ENCODE assay signal across 1 cellular context in genomic region chr7:75611557-75612178, GRCh38.
TF ChIP-seq lines count a peak whose summit lies in the region.

No MANE protein-coding gene starts in this region.

TF ChIP-seq in HepG2, 621 proteins besides CTCF, POLR2A, EP300 and RAD21 (continued from another document and continues in another):
- TF ChIP-seq ZMYM2 (CRISPR knock-in tag; IDR thresholded peaks at IDR 0.05) (peak; percentile 30; the same call in 1 of the 2 replicates), MYNN (CRISPR knock-in tag; IDR thresholded peaks at IDR 0.05; ENCODE audit: low read depth) (no peak), RXRB (CRISPR knock-in tag; IDR thresholded peaks at IDR 0.05; ENCODE audit: borderline replicate concordance) (peak; percentile 25; the same call in 1 of the 2 replicates), PBX2 (CRISPR knock-in tag; IDR thresholded peaks at IDR 0.05) (no peak), MYPOP (CRISPR knock-in tag; IDR thresholded peaks at IDR 0.05) (no peak), SP5 (CRISPR knock-in tag; IDR thresholded peaks at IDR 0.05; ENCODE audit: borderline replicate concordance, low read depth) (0 out of 2 replicates have a peak, but pooled peaks have one; percentile 14), NFKB2 (CRISPR knock-in tag; IDR thresholded peaks at IDR 0.05; ENCODE audit: borderline replicate concordance) (peak; percentile 65; the same call in 1 of the 2 replicates), NFAT5 (CRISPR knock-in tag; IDR thresholded peaks at IDR 0.05) (no peak), DNMT3B (CRISPR knock-in tag; conservative IDR thresholded peaks at IDR 0.05) (no peak), FLYWCH1 (CRISPR knock-in tag; IDR thresholded peaks at IDR 0.05) (no peak), ATRX (CRISPR knock-in tag; IDR thresholded peaks at IDR 0.05; ENCODE audit: borderline replicate concordance) (no peak), TFAP4 (IDR thresholded peaks at IDR 0.05; ENCODE audit: borderline replicate concordance, low read depth) (no peak), RELA (CRISPR knock-in tag; IDR thresholded peaks at IDR 0.05) (peak; percentile 75; the same call in 1 of the 2 replicates), ELF3 (CRISPR knock-in tag; IDR thresholded peaks at IDR 0.05) (peak; percentile 68), RERE (CRISPR knock-in tag; IDR thresholded peaks at IDR 0.05; ENCODE audit: low read depth) (no peak), KLF11 (CRISPR knock-in tag; IDR thresholded peaks at IDR 0.05) (peak; percentile 78; the same call in 1 of the 2 replicates), ERF (CRISPR knock-in tag; IDR thresholded peaks at IDR 0.05) (peak; percentile 55; the same call in 1 of the 2 replicates), NFE2L2 (IDR thresholded peaks at IDR 0.05; ENCODE audit: low read length) (no peak), ZNF572 (CRISPR knock-in tag; IDR thresholded peaks at IDR 0.05) (no peak), ZNF580 (CRISPR knock-in tag; IDR thresholded peaks at IDR 0.05; ENCODE audit: borderline replicate concordance, low read depth) (peak; percentile 57; the same call in 1 of the 2 replicates), AGO1 (IDR thresholded peaks at IDR 0.05; ENCODE audit: low read depth, low read length, poor library complexity, severe bottlenecking) (peak; percentile 71), ZNF274 (CRISPR knock-in tag; IDR thresholded peaks at IDR 0.05) (no peak; the same call in 1 of the 2 replicates), DR1 (CRISPR knock-in tag; IDR thresholded peaks at IDR 0.05) (peak; percentile 95), RARA (CRISPR knock-in tag; IDR thresholded peaks at IDR 0.05) (peak; percentile 44), RBAK (CRISPR knock-in tag; IDR thresholded peaks at IDR 0.05) (no peak), ARID5B (CRISPR knock-in tag; IDR thresholded peaks at IDR 0.05) (no peak), RXRA (CRISPR knock-in tag; IDR thresholded peaks at IDR 0.05) (peak; percentile 22; the same call in 1 of the 2 replicates), DRAP1 (CRISPR knock-in tag; IDR thresholded peaks at IDR 0.05) (peak; percentile 80), ZNF639 (CRISPR knock-in tag; conservative IDR thresholded peaks at IDR 0.05) (peak; percentile 63; the same call in 1 of the 2 replicates), RFX1 (IDR thresholded peaks at IDR 0.05) (no peak), SNAPC2 (CRISPR knock-in tag; IDR thresholded peaks at IDR 0.05) (no peak), YY1 (IDR thresholded peaks at IDR 0.05; ENCODE audit: insufficient read depth, insufficient replicate concordance, low read depth, low read length) (no peak), ATF4 (CRISPR knock-in tag; IDR thresholded peaks at IDR 0.05) (no peak), ZNF576 (CRISPR knock-in tag; IDR thresholded peaks at IDR 0.05) (no peak)
